In the genomic region with DNA sequence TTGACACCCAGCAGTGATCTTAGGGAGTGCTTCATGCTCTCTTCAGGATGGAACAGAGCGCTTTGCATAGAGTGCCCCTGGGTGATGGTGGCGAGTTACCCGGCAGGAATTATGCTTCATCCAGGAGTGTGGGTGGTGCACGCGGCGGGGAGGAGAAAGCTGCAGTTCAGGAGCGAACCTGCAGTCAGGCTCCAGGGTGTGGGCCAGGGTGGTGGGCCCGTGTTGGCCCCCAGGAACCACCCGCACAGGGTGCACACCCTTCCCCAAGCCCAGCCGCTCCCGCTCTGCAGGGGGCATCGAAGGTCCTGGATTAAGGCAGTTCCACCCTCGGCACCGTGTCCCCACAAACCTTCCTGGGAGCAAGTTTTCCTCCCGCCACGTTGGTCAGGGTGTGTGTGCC, we compare ENCODE assay signal across 1 cellular context.
TF ChIP-seq lines count a peak whose summit lies in the region.

No MANE protein-coding gene starts in this region.

TF ChIP-seq in WTC11, 78 proteins besides CTCF, POLR2A, EP300 and RAD21 (continued from another document):
- TF ChIP-seq, protein P1, sequence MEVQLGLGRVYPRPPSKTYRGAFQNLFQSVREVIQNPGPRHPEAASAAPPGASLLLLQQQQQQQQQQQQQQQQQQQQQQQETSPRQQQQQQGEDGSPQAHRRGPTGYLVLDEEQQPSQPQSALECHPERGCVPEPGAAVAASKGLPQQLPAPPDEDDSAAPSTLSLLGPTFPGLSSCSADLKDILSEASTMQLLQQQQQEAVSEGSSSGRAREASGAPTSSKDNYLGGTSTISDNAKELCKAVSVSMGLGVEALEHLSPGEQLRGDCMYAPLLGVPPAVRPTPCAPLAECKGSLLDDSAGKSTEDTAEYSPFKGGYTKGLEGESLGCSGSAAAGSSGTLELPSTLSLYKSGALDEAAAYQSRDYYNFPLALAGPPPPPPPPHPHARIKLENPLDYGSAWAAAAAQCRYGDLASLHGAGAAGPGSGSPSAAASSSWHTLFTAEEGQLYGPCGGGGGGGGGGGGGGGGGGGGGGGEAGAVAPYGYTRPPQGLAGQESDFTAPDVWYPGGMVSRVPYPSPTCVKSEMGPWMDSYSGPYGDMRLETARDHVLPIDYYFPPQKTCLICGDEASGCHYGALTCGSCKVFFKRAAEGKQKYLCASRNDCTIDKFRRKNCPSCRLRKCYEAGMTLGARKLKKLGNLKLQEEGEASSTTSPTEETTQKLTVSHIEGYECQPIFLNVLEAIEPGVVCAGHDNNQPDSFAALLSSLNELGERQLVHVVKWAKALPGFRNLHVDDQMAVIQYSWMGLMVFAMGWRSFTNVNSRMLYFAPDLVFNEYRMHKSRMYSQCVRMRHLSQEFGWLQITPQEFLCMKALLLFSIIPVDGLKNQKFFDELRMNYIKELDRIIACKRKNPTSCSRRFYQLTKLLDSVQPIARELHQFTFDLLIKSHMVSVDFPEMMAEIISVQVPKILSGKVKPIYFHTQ (CRISPR knock-in tag; IDR thresholded peaks at IDR 0.05), result no peak
- no peak for TF ChIP-seq TP53 (CRISPR knock-in tag; IDR thresholded peaks at IDR 0.05)
- TF ChIP-seq KAT7 (CRISPR knock-in tag; IDR thresholded peaks at IDR 0.05; ENCODE audit: borderline replicate concordance), result no peak
- TF ChIP-seq, protein P2, sequence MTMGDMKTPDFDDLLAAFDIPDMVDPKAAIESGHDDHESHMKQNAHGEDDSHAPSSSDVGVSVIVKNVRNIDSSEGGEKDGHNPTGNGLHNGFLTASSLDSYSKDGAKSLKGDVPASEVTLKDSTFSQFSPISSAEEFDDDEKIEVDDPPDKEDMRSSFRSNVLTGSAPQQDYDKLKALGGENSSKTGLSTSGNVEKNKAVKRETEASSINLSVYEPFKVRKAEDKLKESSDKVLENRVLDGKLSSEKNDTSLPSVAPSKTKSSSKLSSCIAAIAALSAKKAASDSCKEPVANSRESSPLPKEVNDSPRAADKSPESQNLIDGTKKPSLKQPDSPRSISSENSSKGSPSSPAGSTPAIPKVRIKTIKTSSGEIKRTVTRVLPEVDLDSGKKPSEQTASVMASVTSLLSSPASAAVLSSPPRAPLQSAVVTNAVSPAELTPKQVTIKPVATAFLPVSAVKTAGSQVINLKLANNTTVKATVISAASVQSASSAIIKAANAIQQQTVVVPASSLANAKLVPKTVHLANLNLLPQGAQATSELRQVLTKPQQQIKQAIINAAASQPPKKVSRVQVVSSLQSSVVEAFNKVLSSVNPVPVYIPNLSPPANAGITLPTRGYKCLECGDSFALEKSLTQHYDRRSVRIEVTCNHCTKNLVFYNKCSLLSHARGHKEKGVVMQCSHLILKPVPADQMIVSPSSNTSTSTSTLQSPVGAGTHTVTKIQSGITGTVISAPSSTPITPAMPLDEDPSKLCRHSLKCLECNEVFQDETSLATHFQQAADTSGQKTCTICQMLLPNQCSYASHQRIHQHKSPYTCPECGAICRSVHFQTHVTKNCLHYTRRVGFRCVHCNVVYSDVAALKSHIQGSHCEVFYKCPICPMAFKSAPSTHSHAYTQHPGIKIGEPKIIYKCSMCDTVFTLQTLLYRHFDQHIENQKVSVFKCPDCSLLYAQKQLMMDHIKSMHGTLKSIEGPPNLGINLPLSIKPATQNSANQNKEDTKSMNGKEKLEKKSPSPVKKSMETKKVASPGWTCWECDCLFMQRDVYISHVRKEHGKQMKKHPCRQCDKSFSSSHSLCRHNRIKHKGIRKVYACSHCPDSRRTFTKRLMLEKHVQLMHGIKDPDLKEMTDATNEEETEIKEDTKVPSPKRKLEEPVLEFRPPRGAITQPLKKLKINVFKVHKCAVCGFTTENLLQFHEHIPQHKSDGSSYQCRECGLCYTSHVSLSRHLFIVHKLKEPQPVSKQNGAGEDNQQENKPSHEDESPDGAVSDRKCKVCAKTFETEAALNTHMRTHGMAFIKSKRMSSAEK (CRISPR knock-in tag; IDR thresholded peaks at IDR 0.05; ENCODE audit: borderline replicate concordance), result no peak
TF ChIP-seq in WTC11: peak in this region for 0.
